In genomic region chr14:54488646-54489317, GRCh38 we compare ENCODE assay signal across 8 cellular contexts. TPM values are rescaled to one million over a fixed set of nuclear protein-coding genes. Genes with fewer than 3 reads are reported as not detected.
A peak's percentile ranks its signal among the peaks of the same experiment; 100 is the strongest.
DNase-seq lines count a peak whose midpoint lies in the region; ATAC-seq and TF ChIP-seq lines count a peak whose summit lies in the region.

GMFB (minus strand) TSS chr14:54488980; CDS start chr14:54488927, 53 bp downstream.

- no peaks in the 10 kb centered on the region for H4K20me1 ChIP-seq in fibroblast of lung (ENCODE audit: control insufficient read depth, extremely low read depth, insufficient read depth, low read length)

- H3K4me1 Mint-ChIP-seq in natural killer cell = peaks cover 50 to 57% of the 10 kb centered on the region in 2 donors

- peak within 1 kb of the TSS; percentile 77 for H3K4me2 ChIP-seq in fibroblast of lung (ENCODE audit: extremely low read depth, insufficient read depth, low read length)

- peak within 1 kb of the TSS; percentile 72 to 96 (median 80) for H3K4me3 ChIP-seq in fibroblast of lung (replicated peaks in 1 of 4; ENCODE audit: control extremely low read depth in 1 of 4, insufficient read depth in 1 of 4, low read depth in 3 of 4, low read length in 4 of 4)

- no peaks in the 10 kb centered on the region for H3K9me3 Mint-ChIP-seq in natural killer cell

- H3K27me3 ChIP-seq in fibroblast of lung (ENCODE audit: control insufficient read depth, insufficient read depth, low read length) = no peaks in the 10 kb centered on the region

- no peaks in the 10 kb centered on the region for H3K36me3 Mint-ChIP-seq in natural killer cell

- intact Hi-C loops in natural killer cell (cut with micrococcal nuclease) = loop anchor here (1.0 to 2.0 kb wide), 3 partner anchors 21 to 92 kb away; partner anchors contain the start of genes CDKN3, CGRRF1 and CNIH1

- TF ChIP-seq CTCF in LNCAP (IDR thresholded peaks at IDR 0.05) (peak; percentile 42; the same call in 1 of the 2 replicates), fibroblast of lung (conservative IDR thresholded peaks at IDR 0.05 in 1 of 2, IDR thresholded peaks at IDR 0.05 in 1 of 2; ENCODE audit: low read depth in 1 of 2, low read length in 2 of 2) (peak; percentile 50 to 67), natural killer cell (IDR thresholded peaks at IDR 0.05) (no peak)

- H3K79me2 ChIP-seq in fibroblast of lung (ENCODE audit: control insufficient read depth, insufficient read depth, low read length) = peaks cover 46% of the 10 kb centered on the region

- no peaks in the 10 kb centered on the region for H3K36me3 ChIP-seq in fibroblast of lung (ENCODE audit: control insufficient read depth, insufficient read depth, low read length)

- peak; percentile 96 for DNase-seq in ELF-1 (ENCODE audit: low read depth, low spot score)
- DNase-seq in GOT3 (lab: John Stamatoyannopoulos, UW) = peak; percentile 30
- DNase-seq in RPMI8226 = peak; percentile 89
- peak; percentile 82 for DNase-seq in activated T-helper 1 cell treated with anti-CD3 and anti-CD28 coated beads, Interleukin-2, amount 50 U/mL, for 16 hours (ENCODE audit: low read depth in 1 of 2, low spot score in 1 of 2)
- DNase-seq in fibroblast of lung (ENCODE audit: low read depth in 2 of 2) = peak; percentile 92 to 95
- DNase-seq in natural killer cell = peak; percentile 86
- DNase-seq in stimulated activated naive CD4-positive, alpha-beta T cell treated with Interleukin-2 at 50 U/mL for 16 hours (lab: John Stamatoyannopoulos, UW) = peak; percentile 87

- peak within 1 kb of the TSS; percentile 94 for H3K4me3 Mint-ChIP-seq in natural killer cell

- H3K27ac Mint-ChIP-seq in natural killer cell = peak within 1 kb of the TSS; percentile 82 to 86

- H3K27me3 Mint-ChIP-seq in natural killer cell (ENCODE audit: low read depth in 2 of 2) = no peaks in the 10 kb centered on the region

- peak within 1 kb of the TSS; percentile 94 for H3K27ac ChIP-seq in fibroblast of lung (ENCODE audit: insufficient read depth, low read length)

- peak within 1 kb of the TSS; percentile 89 for H2AFZ ChIP-seq in fibroblast of lung (ENCODE audit: low read length)

- ATAC-seq in natural killer cell = peak; percentile 95 to 98 (median 97)

- no peaks in the 10 kb centered on the region for H3K9me3 ChIP-seq in fibroblast of lung (ENCODE audit: control insufficient read depth, insufficient read depth, low read depth, low read length)

- peaks cover 2% of the 10 kb centered on the region for H3K4me1 ChIP-seq in fibroblast of lung (ENCODE audit: control insufficient read depth, extremely low read depth, insufficient read depth, low read length)

- H3K9ac ChIP-seq in fibroblast of lung (ENCODE audit: insufficient read depth, low read length) = peak within 1 kb of the TSS; percentile 92

RNA-seq across cellular contexts. Expression of gene GMFB, which starts in this region (rescaled TPM):
- total RNA-seq in fibroblast of lung (85.3 and 85.5 TPM in 2 replicates), natural killer cell (10 to 100 TPM; 46.4 to 55.1 (median 52.8) TPM)
- polyA plus RNA-seq in fibroblast of lung = 58.5 and 69.2 TPM in 2 replicates
- polyA plus RNA-seq in fibroblast of lung (2012) = 52.4 and 70.2 TPM in 2 replicates
- polyA minus RNA-seq in fibroblast of lung (ENCODE audit: low replicate concordance) = 2.1 and 3.3 TPM in 2 replicates

Comparison
In these comparisons a context has a peak if more than half of its experiments do, and no peak if none do; other contexts are left out.
1. Peak in every context shown above with its lines: DNase-seq, ATAC-seq, H3K4me3 ChIP-seq and H3K27ac ChIP-seq.
2. DNase-seq: peak in every context shown above with its lines; median percentile 96 in ELF-1; 94 in fibroblast of lung; 89 in RPMI8226; 87 in stimulated activated naive CD4-positive, alpha-beta T cell treated with Interleukin-2 at 50 U/mL for 16 hours; 86 in natural killer cell; 82 in activated T-helper 1 cell treated with anti-CD3 and anti-CD28 coated beads, Interleukin-2, amount 50 U/mL, for 16 hours; 30 in GOT3.